Comparison of ENCODE assay signal across 13 cellular contexts in the genomic region with DNA sequence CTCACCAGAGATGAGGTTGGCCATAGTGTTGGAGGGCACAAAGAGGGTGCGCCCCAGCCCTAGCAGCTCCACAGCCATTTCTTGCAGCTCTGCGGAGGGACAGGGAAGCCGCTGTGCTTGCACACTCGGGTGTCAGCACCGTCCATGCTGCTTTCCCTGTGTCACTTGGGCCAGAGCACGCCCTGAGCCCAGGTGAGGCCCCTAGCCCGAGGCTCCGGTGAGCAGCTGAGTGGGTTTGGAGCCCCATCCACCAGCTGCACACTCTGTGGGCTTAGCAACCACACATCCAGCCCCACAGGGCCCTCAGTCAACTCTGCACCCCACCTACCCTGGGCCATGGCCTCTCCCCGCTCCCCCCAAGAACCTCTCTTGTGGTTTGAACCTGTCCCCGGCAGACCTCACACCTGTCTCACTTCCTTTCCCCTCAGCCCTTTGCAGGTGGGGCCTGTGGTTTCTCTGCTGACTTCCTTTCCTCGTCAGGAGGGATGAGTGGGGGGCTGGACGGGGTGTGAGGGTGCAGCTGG. TPM values are rescaled to one million over a fixed set of nuclear protein-coding genes. Genes with fewer than 3 reads are reported as not detected.
DNase-seq lines count a peak whose midpoint lies in the region; ATAC-seq, FAIRE-seq and TF ChIP-seq lines count a peak whose summit lies in the region.
"Had no signal": no experiment of that assay in that cellular context is flagged by ENCODE, and none has a peak within 500 bp of the region (broad histone marks: within the 10 kb centered on the region; RNA-seq: fewer than 3 reads in every experiment).

No MANE protein-coding gene starts in this region.

- H3K27me3 Mint-ChIP-seq in activated CD8-positive, alpha-beta T cell treated with anti-CD3 and anti-CD28 coated beads, Interleukin-2, amount 10 ng/mL, durations not matched to agents 7 days and 5 days (ENCODE audit: low read depth) = peaks cover 8% of the 10 kb centered on the region
- no peaks in the 10 kb centered on the region for H3K27me3 Mint-ChIP-seq in endodermal cell (ENCODE audit: insufficient read depth)
- H3K27me3 Mint-ChIP-seq: stimulated activated naive CD8-positive, alpha-beta T cell treated with anti-CD3 and anti-CD28 coated beads, Interleukin-15, Interleukin-2, amounts not matched to agents 100 ng/mL and 50 ng/mL, for 24 hours had no signal

- CTCF ChIA-PET in HepG2 (lab: Yijun Ruan, JAX; ENCODE audit: low intra/inter-chr PET ratio, low total read pairs) = interaction anchor here (1.4 kb wide), 1 partner anchor 139 kb away, joined by 3 read pairs; no protein-coding TSS in a partner anchor
- CTCF ChIA-PET in activated CD8-positive, alpha-beta T cell treated with anti-CD3 and anti-CD28 coated beads, Interleukin-2, amount 10 ng/mL, durations not matched to agents 7 days and 5 days (lab: Charles Lee) = interaction anchor here (0.7 to 4.3 kb wide), 23 partner anchors 10 to 495 kb away, joined by 3 to 54 read pairs (median 4); a partner anchor contains a TSS

- 45% methylated on average over 5 of the region's 12 CpGs for WGBS in HepG2 (ENCODE audit: low lambda C conversion rate)
- WGBS in right lobe of liver (ENCODE audit: insufficient coverage, low coverage, low lambda C conversion rate, missing lambda C conversion rate) = 60% methylated on average over 7 of the region's 12 CpGs
- 89 to 98% methylated on average over 6 to 12 of the region's 12 CpGs for WGBS in endodermal cell (ENCODE audit: insufficient coverage in 1 of 2, insufficient read length in 1 of 2), 2 experiments
- WGBS in transverse colon (ENCODE audit: low coverage in 1 of 2), 2 donors = 65% methylated on average over 12 of the region's 12 CpGs; no CpG with 5 or more reads in 1 of the 2 donors

- TF ChIP-seq EP300 in HepG2 (IDR thresholded peaks at IDR 0.05; ENCODE audit: low read depth in 2 of 2, low read length in 2 of 2) (no peak), HepG2 (CRISPR knock-in tag; IDR thresholded peaks at IDR 0.05; ENCODE audit: borderline replicate concordance) (no peak), transverse colon (IDR thresholded peaks at IDR 0.05; ENCODE audit: low read depth) (no peak)

- H3K4me1 Mint-ChIP-seq in activated CD8-positive, alpha-beta T cell treated with anti-CD3 and anti-CD28 coated beads, Interleukin-2, amount 10 ng/mL, durations not matched to agents 7 days and 5 days (ENCODE audit: low read depth) = peaks cover 32% of the 10 kb centered on the region
- H3K4me1 Mint-ChIP-seq in endodermal cell = peaks cover 40% of the 10 kb centered on the region

- no peaks in the 10 kb centered on the region for H4K20me1 ChIP-seq in HepG2 (ENCODE audit: insufficient read depth, low read length)

- DNase-seq in HepG2 (ENCODE audit: low spot score) (no peak), right lobe of liver (no peak), endodermal cell (peak; percentile 57), transverse colon (peak; percentile 69), GM19240 (ENCODE audit: insufficient read length, low spot score) (no peak)
- peak; percentile 89 for DNase-seq in activated CD8-positive, alpha-beta T cell treated with anti-CD3 and anti-CD28 coated beads, Interleukin-2, amount 10 ng/mL, durations not matched to agents 7 days and 5 days
- DNase-seq: MV-4-11, nucleus accumbens had no signal

- H3K36me3 ChIP-seq in HepG2 (replicated peaks in 1 of 2; ENCODE audit: control insufficient read depth in 1 of 2, insufficient read depth in 2 of 2, low read length in 2 of 2) (no peaks in the 10 kb centered on the region), right lobe of liver (no peaks in the 10 kb centered on the region), endodermal cell (ENCODE audit: control insufficient read depth, insufficient read depth, low read length) (no peaks in the 10 kb centered on the region), transverse colon (no peaks in the 10 kb centered on the region)

- peak overlapping the region; percentile 82 for H3K27ac Mint-ChIP-seq in activated CD8-positive, alpha-beta T cell treated with anti-CD3 and anti-CD28 coated beads, Interleukin-2, amount 10 ng/mL, durations not matched to agents 7 days and 5 days
- no peak overlapping the region for H3K27ac Mint-ChIP-seq in endodermal cell
- H3K27ac Mint-ChIP-seq: stimulated activated naive CD8-positive, alpha-beta T cell treated with anti-CD3 and anti-CD28 coated beads, Interleukin-15, Interleukin-2, amounts not matched to agents 100 ng/mL and 50 ng/mL, for 24 hours had no signal

- no peak overlapping the region for H3K4me3 ChIP-seq in HepG2 (replicated peaks in 1 of 3; ENCODE audit: insufficient read depth in 1 of 3, low read depth in 2 of 3, low read length in 3 of 3)
- no peak overlapping the region for H3K4me3 ChIP-seq in right lobe of liver
- H3K4me3 ChIP-seq in endodermal cell (ENCODE audit: low read length) = no peak overlapping the region
- no peak overlapping the region for H3K4me3 ChIP-seq in transverse colon

- peaks cover 2 to 28% of the 10 kb centered on the region in 2 experiments; a peak in 4 of 5 replicates for H3K27me3 ChIP-seq in HepG2 (ENCODE audit: control insufficient read depth in 1 of 2, insufficient read depth in 2 of 2, low read length in 2 of 2)
- no peaks in the 10 kb centered on the region for H3K27me3 ChIP-seq in right lobe of liver
- H3K27me3 ChIP-seq in endodermal cell (ENCODE audit: control insufficient read depth, insufficient read depth, low read length, poor library complexity, severe bottlenecking) = no peaks in the 10 kb centered on the region
- peaks cover 3% of the 10 kb centered on the region for H3K27me3 ChIP-seq in transverse colon

- ATAC-seq in HepG2 (no peak), right lobe of liver (no peak), HG02938 (IDR thresholded peaks at IDR 0.05; ENCODE audit: unreplicated experiment) (no peak), HG03280 (IDR thresholded peaks at IDR 0.05; ENCODE audit: unreplicated experiment) (no peak)
- peak; percentile 50 for ATAC-seq in activated CD8-positive, alpha-beta T cell treated with anti-CD3 and anti-CD28 coated beads, Interleukin-2, amount 10 ng/mL, durations not matched to agents 7 days and 5 days

- no peak overlapping the region for H3K4me2 ChIP-seq in HepG2 (ENCODE audit: low read depth, low read length)

- H3K36me3 Mint-ChIP-seq in activated CD8-positive, alpha-beta T cell treated with anti-CD3 and anti-CD28 coated beads, Interleukin-2, amount 10 ng/mL, durations not matched to agents 7 days and 5 days (ENCODE audit: low read depth) = no peaks in the 10 kb centered on the region
- H3K36me3 Mint-ChIP-seq in endodermal cell (ENCODE audit: low read depth) = no peaks in the 10 kb centered on the region

- H3K4me1 ChIP-seq in HepG2 (ENCODE audit: insufficient read depth, low read length) (peaks cover 73% of the 10 kb centered on the region), right lobe of liver (peaks cover 0 to 12% (median 5%) of the 10 kb centered on the region in 4 donors), endodermal cell (ENCODE audit: control insufficient read depth, insufficient read depth, low read length) (peaks cover 42% of the 10 kb centered on the region), transverse colon (peaks cover 0 to 30% (median 24%) of the 10 kb centered on the region in 4 donors)

- TF ChIP-seq CTCF in HepG2 (CRISPR knock-in tag; IDR thresholded peaks at IDR 0.05) (no peak), right lobe of liver (IDR thresholded peaks at IDR 0.05) (no peak), endodermal cell (conservative IDR thresholded peaks at IDR 0.05) (no peak), transverse colon (IDR thresholded peaks at IDR 0.05) (no peak)

- H3K27ac ChIP-seq in HepG2 (ENCODE audit: extremely low read length, insufficient read depth, low read length) (no peak overlapping the region), right lobe of liver (no peak overlapping the region), endodermal cell (ENCODE audit: low read depth, low read length) (no peak overlapping the region), transverse colon (peak overlapping the region in 2 of 4 donors; percentile 18 to 80)

- FAIRE-seq in HepG2 (lab: Jason Lieb, UNC) = no peak

- no peaks in the 10 kb centered on the region for H3K79me2 ChIP-seq in HepG2 (ENCODE audit: insufficient read depth, low read length)

- H2AFZ ChIP-seq in HepG2 (ENCODE audit: low read length) = no peak overlapping the region

- peak overlapping the region; percentile 64 for H3K4me3 Mint-ChIP-seq in activated CD8-positive, alpha-beta T cell treated with anti-CD3 and anti-CD28 coated beads, Interleukin-2, amount 10 ng/mL, durations not matched to agents 7 days and 5 days
- H3K4me3 Mint-ChIP-seq in endodermal cell = no peak overlapping the region

- BruUV-seq in HepG2 (replicated peaks; lab: Mats Ljungman, UMichigan) = no TSS peak

- intact Hi-C loops in HepG2 (cut with micrococcal nuclease; ENCODE audit: unreplicated experiment) (loop anchor here (5.0 to 10.0 kb wide), 2 partner anchors 63 to 170 kb away; no protein-coding TSS in a partner anchor), right lobe of liver (cut with DNase I) (loop anchor here (5.0 to 10.0 kb wide), 2 partner anchors 77 to 80 kb away; no protein-coding TSS in a partner anchor), transverse colon (cut with DNase I; ENCODE audit: low total_unique reads) (loop anchor here (10.0 kb wide), 1 partner anchor 137 kb away; no protein-coding TSS in a partner anchor)

- H3K9me3 ChIP-seq in HepG2 (ENCODE audit: low read length) (no peaks in the 10 kb centered on the region), right lobe of liver (no peaks in the 10 kb centered on the region), endodermal cell (ENCODE audit: control insufficient read depth, low read length) (no peaks in the 10 kb centered on the region), transverse colon (no peaks in the 10 kb centered on the region)

- in situ Hi-C loops in HepG2 (cut with HindIII; ENCODE audit: extremely low pct_ligation_motif_present, low pct_unique_long_range_greater_than_20kb) (no loop called here), transverse colon (cut with MboI; ENCODE audit: low pct_ligation_motif_present in 1 of 4, low pct_unique_long_range_greater_than_20kb in 1 of 4, low sequenced_read_pairs in 3 of 4) (no loop called here)

- POLR2A ChIA-PET in HepG2 (lab: Yijun Ruan, JAX) = interaction anchor here (0.6 to 2.7 kb wide), 5 partner anchors 8 to 170 kb away, joined by 3 to 16 read pairs (median 5); a partner anchor contains a TSS
- POLR2A ChIA-PET in activated CD8-positive, alpha-beta T cell treated with anti-CD3 and anti-CD28 coated beads, Interleukin-2, amount 10 ng/mL, durations not matched to agents 7 days and 5 days (lab: Charles Lee) = no interaction called here

- no peak for TF ChIP-seq RAD21 in HepG2 (CRISPR knock-in tag; IDR thresholded peaks at IDR 0.05)

- TF ChIP-seq POLR2A in HepG2 (IDR thresholded peaks at IDR 0.05; ENCODE audit: insufficient read depth in 1 of 2, low read depth in 2 of 2, low read length in 2 of 2) (no peak), right lobe of liver (IDR thresholded peaks at IDR 0.05) (no peak), transverse colon (IDR thresholded peaks at IDR 0.05) (no peak)

- H3K9ac ChIP-seq in HepG2 (ENCODE audit: insufficient read depth, low read depth, low read length) = no peak overlapping the region
- no peak overlapping the region for H3K9ac ChIP-seq in endodermal cell (ENCODE audit: extremely low read depth, low read length, poor library complexity, severe bottlenecking)

- H3K9me3 Mint-ChIP-seq in activated CD8-positive, alpha-beta T cell treated with anti-CD3 and anti-CD28 coated beads, Interleukin-2, amount 10 ng/mL, durations not matched to agents 7 days and 5 days (ENCODE audit: insufficient read depth) = no peaks in the 10 kb centered on the region
- peaks cover 4% of the 10 kb centered on the region for H3K9me3 Mint-ChIP-seq in endodermal cell
- H3K9me3 Mint-ChIP-seq: stimulated activated naive CD8-positive, alpha-beta T cell treated with anti-CD3 and anti-CD28 coated beads, Interleukin-15, Interleukin-2, amounts not matched to agents 100 ng/mL and 50 ng/mL, for 24 hours had no signal

RNA-seq across cellular contexts. Expression of a gene that starts 20.7 kb away (rescaled TPM):
- total RNA-seq in HepG2 (2016; rRNA removed; fragmentation: Illumina TruSeq; extraction: Trizol) (not detected in 2 replicates), right lobe of liver (not detected), endodermal cell (under 1 TPM in 1 of 2 donors, not detected in 1; 0.33 TPM), transverse colon (not detected)
- not detected in 2 replicates for total RNA-seq in HepG2 (2016; cell fraction: cytosol; rRNA removed; fragmentation: Illumina TruSeq; extraction: Trizol; ENCODE audit: low read depth)
- not detected in 2 replicates for total RNA-seq in HepG2 (2016; cell fraction: insoluble cytoplasmic fraction; rRNA removed; fragmentation: Illumina TruSeq; extraction: Trizol)
- not detected in 2 replicates for total RNA-seq in HepG2 (2016; cell fraction: membrane; rRNA removed; fragmentation: Illumina TruSeq; extraction: Trizol)
- total RNA-seq in HepG2 (2016; cell fraction: nucleus; rRNA removed; fragmentation: Illumina TruSeq; extraction: Trizol) = not detected in 2 replicates
- polyA plus RNA-seq in HepG2 (2011; rRNA removed) = not detected in 2 replicates
- polyA plus RNA-seq in HepG2 (2011; cell fraction: cytosol; rRNA removed) = not detected in 2 replicates
- polyA plus RNA-seq in HepG2 (2011; cell fraction: nucleus; rRNA removed) = not detected in 2 replicates
- polyA plus RNA-seq in HepG2 (2012) = not detected in 2 replicates
- polyA plus RNA-seq in HepG2 (2016; cell fraction: cytosol; fragmentation: Illumina TruSeq; extraction: Trizol; ENCODE audit: low read depth) = not detected in 2 replicates
- not detected in 2 replicates for polyA plus RNA-seq in HepG2 (2016; cell fraction: insoluble cytoplasmic fraction; fragmentation: Illumina TruSeq; extraction: Trizol; ENCODE audit: low read depth)
- polyA plus RNA-seq in HepG2 (2016; cell fraction: membrane; fragmentation: Illumina TruSeq; extraction: Trizol; ENCODE audit: low read depth) = not detected in 2 replicates
- polyA plus RNA-seq in HepG2 (2016; cell fraction: nucleus; fragmentation: Illumina TruSeq; extraction: Trizol; ENCODE audit: insufficient read depth, low read depth) = not detected in 2 replicates
- not detected in 2 replicates for polyA minus RNA-seq in HepG2 (2011; rRNA and poly(A)+ RNA removed; ENCODE audit: low replicate concordance)
- polyA minus RNA-seq in HepG2 (2011; cell fraction: cytosol; rRNA and poly(A)+ RNA removed) = not detected in 2 replicates
- polyA minus RNA-seq in HepG2 (2011; cell fraction: nucleus; rRNA and poly(A)+ RNA removed) = not detected in 2 replicates
- total RNA-seq in activated CD8-positive, alpha-beta T cell treated with anti-CD3 and anti-CD28 coated beads, Interleukin-2, amount 10 ng/mL, durations not matched to agents 7 days and 5 days = not detected
- not detected for polyA plus RNA-seq in endodermal cell (2013, experiment 1 of 2)
- 0.33 TPM for polyA plus RNA-seq in endodermal cell (2013, experiment 2 of 2)
- total RNA-seq: T-helper 1 cell treated with Interleukin-12 subunit alpha and Interleukin-12 subunit beta and Interleukin-4 antibody, amounts not matched to agents 30 ng/mL and 1 ng/mL, for 36 hours had no signal
- polyA plus RNA-seq: AG04450 had no signal

RNA-seq across cellular contexts. Expression of a gene that starts 38.1 kb away (rescaled TPM):
- total RNA-seq in HepG2 (2016; rRNA removed; fragmentation: Illumina TruSeq; extraction: Trizol) = 135 and 167 TPM in 2 replicates
- total RNA-seq in HepG2 (2016; cell fraction: cytosol; rRNA removed; fragmentation: Illumina TruSeq; extraction: Trizol; ENCODE audit: low read depth) = 34.5 and 39.0 TPM in 2 replicates
- 131 and 168 TPM in 2 replicates for total RNA-seq in HepG2 (2016; cell fraction: insoluble cytoplasmic fraction; rRNA removed; fragmentation: Illumina TruSeq; extraction: Trizol)
- 97.3 and 97.8 TPM in 2 replicates for total RNA-seq in HepG2 (2016; cell fraction: membrane; rRNA removed; fragmentation: Illumina TruSeq; extraction: Trizol)
- 62.8 and 63.7 TPM in 2 replicates for total RNA-seq in HepG2 (2016; cell fraction: nucleus; rRNA removed; fragmentation: Illumina TruSeq; extraction: Trizol)
- 18.5 and 30.3 TPM in 2 replicates for polyA plus RNA-seq in HepG2 (2011; rRNA removed)
- 26.4 and 35.2 TPM in 2 replicates for polyA plus RNA-seq in HepG2 (2011; cell fraction: cytosol; rRNA removed)
- 11.3 and 14.8 TPM in 2 replicates for polyA plus RNA-seq in HepG2 (2011; cell fraction: nucleus; rRNA removed)
- 20.8 and 42.6 TPM in 2 replicates for polyA plus RNA-seq in HepG2 (2012)
- 27.8 and 29.4 TPM in 2 replicates for polyA plus RNA-seq in HepG2 (2016; cell fraction: cytosol; fragmentation: Illumina TruSeq; extraction: Trizol; ENCODE audit: low read depth)
- polyA plus RNA-seq in HepG2 (2016; cell fraction: insoluble cytoplasmic fraction; fragmentation: Illumina TruSeq; extraction: Trizol; ENCODE audit: low read depth) = 158 and 162 TPM in 2 replicates
- 64.5 and 65.4 TPM in 2 replicates for polyA plus RNA-seq in HepG2 (2016; cell fraction: membrane; fragmentation: Illumina TruSeq; extraction: Trizol; ENCODE audit: low read depth)
- 90.2 and 97.1 TPM in 2 replicates for polyA plus RNA-seq in HepG2 (2016; cell fraction: nucleus; fragmentation: Illumina TruSeq; extraction: Trizol; ENCODE audit: insufficient read depth, low read depth)
- 62.3 and 97.9 TPM in 2 replicates for polyA minus RNA-seq in HepG2 (2011; rRNA and poly(A)+ RNA removed; ENCODE audit: low replicate concordance)
- 18.6 and 37.7 TPM in 2 replicates for polyA minus RNA-seq in HepG2 (2011; cell fraction: cytosol; rRNA and poly(A)+ RNA removed)
- polyA minus RNA-seq in HepG2 (2011; cell fraction: nucleus; rRNA and poly(A)+ RNA removed) = 20.9 and 36.8 TPM in 2 replicates
- 1 to 10 TPM in 4 of 6 experiments, under 1 TPM in 2; 0.57 to 2.0 (median 1.4) TPM for total RNA-seq in right lobe of liver
- 100 to 1,000 TPM; 108 to 114 TPM for total RNA-seq in activated CD8-positive, alpha-beta T cell treated with anti-CD3 and anti-CD28 coated beads, Interleukin-2, amount 10 ng/mL, durations not matched to agents 7 days and 5 days
- total RNA-seq in endodermal cell = 10 to 100 TPM; 59.7 to 89.6 TPM
- polyA plus RNA-seq in endodermal cell (2013, experiment 1 of 2) = 113 TPM
- 112 TPM for polyA plus RNA-seq in endodermal cell (2013, experiment 2 of 2)
- total RNA-seq in transverse colon = 1 to 10 TPM; 1.2 to 7.9 (median 3.6) TPM

Comparison
In these comparisons a context has a peak if more than half of its experiments do, and no peak if none do; other contexts are left out.
1. RNA of a gene that starts 38.1 kb away (total RNA-seq): 34.5 to 168 TPM in HepG2, 108 to 114 TPM in activated CD8-positive, alpha-beta T cell treated with anti-CD3 and anti-CD28 coated beads, Interleukin-2, amount 10 ng/mL, durations not matched to agents 7 days and 5 days and 59.7 to 89.6 TPM in endodermal cell; 1.2 to 7.9 TPM in transverse colon and 0.57 to 2.0 TPM in right lobe of liver; every median in the first group is over 4 times any median in the second.
2. DNase-seq: peak in activated CD8-positive, alpha-beta T cell treated with anti-CD3 and anti-CD28 coated beads, Interleukin-2, amount 10 ng/mL, durations not matched to agents 7 days and 5 days (single experiment), endodermal cell (single experiment) and transverse colon (single experiment); none in HepG2 (single experiment), right lobe of liver (0 of 3) and GM19240 (single experiment).